In genomic region chr2:37871453-37872191, GRCh38 we compare ENCODE assay signal across 8 cellular contexts. TPM values are rescaled to one million over a fixed set of nuclear protein-coding genes. Genes with fewer than 3 reads are reported as not detected.
DNase-seq lines count a peak whose midpoint lies in the region; ATAC-seq, FAIRE-seq and TF ChIP-seq lines count a peak whose summit lies in the region.

No MANE protein-coding gene starts in this region.

- peaks cover 14 to 30% of the 10 kb centered on the region in 2 donors for H3K4me1 Mint-ChIP-seq in natural killer cell treated with Interleukin-12 subunit alpha and Interleukin-12 subunit beta and Interleukin-15 and Interleukin-18, amount 100 ng/mL, for 72 hours (ENCODE audit: low read depth in 2 of 2)
- H3K4me1 Mint-ChIP-seq in natural killer cell (peaks cover 0 to 5% of the 10 kb centered on the region in 2 donors), astrocyte (ENCODE audit: low read depth, unreplicated experiment) (peaks cover 36% of the 10 kb centered on the region)

- FAIRE-seq in astrocyte (lab: Jason Lieb, UNC): peak; percentile 84
- FAIRE-seq in D721Med (lab: Jason Lieb, UNC): no peak

- TF ChIP-seq POLR2A in tibial nerve (IDR thresholded peaks at IDR 0.05): no peak

- H3K4me1 ChIP-seq in astrocyte (ENCODE audit: insufficient read depth, low read length): peaks cover 21% of the 10 kb centered on the region
- H3K4me1 ChIP-seq in tibial nerve: peaks cover 0 to 23% (median 11%) of the 10 kb centered on the region in 4 donors

- no peaks in the 10 kb centered on the region for H3K79me2 ChIP-seq in astrocyte (ENCODE audit: insufficient read depth, low read length)

- H3K4me3 ChIP-seq in astrocyte (ENCODE audit: insufficient read depth, low read depth, low read length): no peak overlapping the region
- H3K4me3 ChIP-seq in tibial nerve: no peak overlapping the region

- peak overlapping the region; percentile 16 for H2AFZ ChIP-seq in astrocyte (ENCODE audit: low read depth, low read length)

- H3K9me3 Mint-ChIP-seq in natural killer cell treated with Interleukin-12 subunit alpha and Interleukin-12 subunit beta and Interleukin-15 and Interleukin-18, amount 100 ng/mL, for 72 hours: no peaks in the 10 kb centered on the region
- H3K9me3 Mint-ChIP-seq in natural killer cell (no peaks in the 10 kb centered on the region), astrocyte (ENCODE audit: unreplicated experiment) (no peaks in the 10 kb centered on the region)

- DNase-seq in natural killer cell treated with Interleukin-12 subunit alpha and Interleukin-12 subunit beta and Interleukin-15 and Interleukin-18, amount 100 ng/mL, for 72 hours (ENCODE audit: low spot score): no peak
- DNase-seq in natural killer cell (no peak), astrocyte (ENCODE audit: low read depth) (peak; percentile 90), putamen (ENCODE audit: low spot score) (peak; percentile 32), tibial nerve (ENCODE audit: low spot score in 2 of 2) (no peak), D721Med (ENCODE audit: insufficient read length, low spot score) (no peak)
- DNase-seq in activated CD4-positive, CD25-positive, alpha-beta regulatory T cell (lab: John Stamatoyannopoulos, UW): no peak

- H3K27me3 Mint-ChIP-seq in natural killer cell treated with Interleukin-12 subunit alpha and Interleukin-12 subunit beta and Interleukin-15 and Interleukin-18, amount 100 ng/mL, for 72 hours: peaks cover 15 to 16% of the 10 kb centered on the region in 2 donors
- H3K27me3 Mint-ChIP-seq in natural killer cell (ENCODE audit: low read depth in 2 of 2): peaks cover 6 to 7% of the 10 kb centered on the region in 2 donors
- H3K27me3 Mint-ChIP-seq in astrocyte (ENCODE audit: low read depth, unreplicated experiment): peaks cover 21% of the 10 kb centered on the region

- 57 to 59% methylated on average over 7 of the region's 7 CpGs for WGBS in tibial nerve, 2 donors

- H3K4me2 ChIP-seq in astrocyte (ENCODE audit: low read length): peak overlapping the region; percentile 75

- H3K27ac ChIP-seq in astrocyte (ENCODE audit: low read depth, low read length): peak overlapping the region; percentile 30
- H3K27ac ChIP-seq in tibial nerve: peak overlapping the region in 1 of 4 donors; percentile 29

- TF ChIP-seq EP300 in tibial nerve (IDR thresholded peaks at IDR 0.05): no peak

- H3K9me3 ChIP-seq in astrocyte (ENCODE audit: insufficient read depth, low read depth, low read length) (no peaks in the 10 kb centered on the region), tibial nerve (no peaks in the 10 kb centered on the region)

- ATAC-seq in natural killer cell treated with Interleukin-12 subunit alpha and Interleukin-12 subunit beta and Interleukin-15 and Interleukin-18, amount 100 ng/mL, for 72 hours: peak; percentile 85 to 94
- ATAC-seq in natural killer cell (no peak), HG03175 (IDR thresholded peaks at IDR 0.05; ENCODE audit: unreplicated experiment) (peak; percentile 75)

- H3K9ac ChIP-seq in astrocyte (ENCODE audit: low read length): peak overlapping the region; percentile 43

- H3K36me3 ChIP-seq in astrocyte (ENCODE audit: insufficient read depth, low read length) (no peaks in the 10 kb centered on the region), tibial nerve (no peaks in the 10 kb centered on the region)

- H3K27me3 ChIP-seq in astrocyte (ENCODE audit: insufficient read depth, low read length): no peaks in the 10 kb centered on the region
- H3K27me3 ChIP-seq in tibial nerve: no peaks in the 10 kb centered on the region

- no peak for TF ChIP-seq CTCF in natural killer cell (IDR thresholded peaks at IDR 0.05)
- no peak for TF ChIP-seq CTCF in astrocyte (IDR thresholded peaks at IDR 0.05; ENCODE audit: insufficient read depth, low read depth, low read length)
- TF ChIP-seq CTCF in tibial nerve (IDR thresholded peaks at IDR 0.05): no peak
- no peak for TF ChIP-seq CTCF in D721Med (IDR thresholded peaks at IDR 0.05; ENCODE audit: insufficient read depth, missing control alignments)

- no peaks in the 10 kb centered on the region for H4K20me1 ChIP-seq in astrocyte (ENCODE audit: insufficient read depth, low read length)

- no peaks in the 10 kb centered on the region for H3K36me3 Mint-ChIP-seq in natural killer cell treated with Interleukin-12 subunit alpha and Interleukin-12 subunit beta and Interleukin-15 and Interleukin-18, amount 100 ng/mL, for 72 hours
- H3K36me3 Mint-ChIP-seq in natural killer cell (no peaks in the 10 kb centered on the region), astrocyte (ENCODE audit: low read depth, unreplicated experiment) (no peaks in the 10 kb centered on the region)

- intact Hi-C loops in natural killer cell (cut with micrococcal nuclease): loop anchor here (10.0 kb wide), 1 partner anchor 717 kb away; the partner anchor contains the start of gene EIF2AK2

- H3K27ac Mint-ChIP-seq in natural killer cell treated with Interleukin-12 subunit alpha and Interleukin-12 subunit beta and Interleukin-15 and Interleukin-18, amount 100 ng/mL, for 72 hours: peak overlapping the region; percentile 64 to 93
- H3K27ac Mint-ChIP-seq in natural killer cell (no peak overlapping the region), astrocyte (ENCODE audit: unreplicated experiment) (peak overlapping the region; percentile 68)

- peak overlapping the region; percentile 90 for H3K4me3 Mint-ChIP-seq in natural killer cell treated with Interleukin-12 subunit alpha and Interleukin-12 subunit beta and Interleukin-15 and Interleukin-18, amount 100 ng/mL, for 72 hours
- H3K4me3 Mint-ChIP-seq in natural killer cell (no peak overlapping the region), astrocyte (ENCODE audit: unreplicated experiment) (no peak overlapping the region)

RNA-seq across cellular contexts. Expression of gene RMDN2, which starts 53.5 kb away (rescaled TPM):
- total RNA-seq in natural killer cell treated with Interleukin-12 subunit alpha and Interleukin-12 subunit beta and Interleukin-15 and Interleukin-18, amount 100 ng/mL, for 72 hours: 1 to 10 TPM; 3.2 to 5.5 TPM
- total RNA-seq in natural killer cell (10 to 100 TPM in 1 of 3 donors, 1 to 10 TPM in 2; 8.4 to 10.9 (median 8.4) TPM), astrocyte (4.7 and 5.1 TPM in 2 replicates), tibial nerve (10 to 100 TPM in 3 of 4 donors, 1 to 10 TPM in 1; 9.6 to 14.4 (median 12.0) TPM)

Comparison
In these comparisons a context has a peak if more than half of its experiments do, and no peak if none do; other contexts are left out.
1. ATAC-seq: peak in natural killer cell treated with Interleukin-12 subunit alpha and Interleukin-12 subunit beta and Interleukin-15 and Interleukin-18, amount 100 ng/mL, for 72 hours (2 of 2) and HG03175 (single experiment); none in natural killer cell (0 of 3).
2. H3K27ac Mint-ChIP-seq: peak in natural killer cell treated with Interleukin-12 subunit alpha and Interleukin-12 subunit beta and Interleukin-15 and Interleukin-18, amount 100 ng/mL, for 72 hours (2 of 2) and astrocyte (single experiment); none in natural killer cell (0 of 2).
3. DNase-seq: peak in astrocyte (single experiment) and putamen (single experiment); none in natural killer cell treated with Interleukin-12 subunit alpha and Interleukin-12 subunit beta and Interleukin-15 and Interleukin-18, amount 100 ng/mL, for 72 hours (single experiment), natural killer cell (single experiment), tibial nerve (0 of 2), D721Med (single experiment) and activated CD4-positive, CD25-positive, alpha-beta regulatory T cell (0 of 4).